Comparison of ENCODE assay signal across 8 cellular contexts in genomic region chr1:150009604-150010387, GRCh38. TPM values are rescaled to one million over a fixed set of nuclear protein-coding genes. Genes with fewer than 3 reads are reported as not detected.
A peak's percentile ranks its signal among the peaks of the same experiment; 100 is the strongest.
DNase-seq lines count a peak whose midpoint lies in the region; ATAC-seq and TF ChIP-seq lines count a peak whose summit lies in the region.

No MANE protein-coding gene starts in this region.

- ATAC-seq in HG02840 (IDR thresholded peaks at IDR 0.05; ENCODE audit: low FRiP score, unreplicated experiment), result peak; percentile 21
- ATAC-seq in GM21529 (IDR thresholded peaks at IDR 0.05; ENCODE audit: unreplicated experiment), result no peak

- H3K4me3 ChIP-seq in epithelial cell of esophagus (ENCODE audit: low read length), result peak overlapping the region; percentile 92
- peak overlapping the region; percentile 66 for H3K4me3 ChIP-seq in mononuclear cell (ENCODE audit: low read length)

- peaks cover 91% of the 10 kb centered on the region for H3K27me3 ChIP-seq in mononuclear cell (ENCODE audit: insufficient read depth, low read length)

- DNase-seq in Daoy (ENCODE audit: low read depth) (peak; percentile 88), NCI-H526 treated with DMSO at 0.1 percent for 48 hours (lab: John Stamatoyannopoulos, UW) (peak; percentile 83), epithelial cell of esophagus (ENCODE audit: low read depth) (peak; percentile 84)
- DNase-seq in activated CD8-positive, alpha-beta memory T cell treated with anti-CD3 and anti-CD28 coated beads, Interleukin-2, amount 50 U/mL, for 1 hour (ENCODE audit: extremely low read depth), result peak; percentile 25
- DNase-seq in stimulated activated CD8-positive, alpha-beta memory T cell treated with anti-CD3 and anti-CD28 coated beads, Interleukin-4, amount 100 ng/mL, for 1 hour (ENCODE audit: low read depth in 2 of 2, low spot score in 1 of 2), result peak; percentile 3 to 11

- no peaks in the 10 kb centered on the region for H3K9me3 ChIP-seq in mononuclear cell (ENCODE audit: low read depth, low read length)

- H3K4me1 ChIP-seq in mononuclear cell (ENCODE audit: insufficient read depth, low read length), result peaks cover 19% of the 10 kb centered on the region

- TF ChIP-seq CTCF in epithelial cell of esophagus (IDR thresholded peaks at IDR 0.05; ENCODE audit: insufficient read depth, low read depth, low read length, missing control alignments), result no peak

RNA-seq across cellular contexts. Expression of gene OTUD7B, which starts 0.7 kb away (rescaled TPM):
- 12.8 and 13.0 TPM in 2 replicates for total RNA-seq in Daoy (2014; rRNA removed; shearing (Covaris generic))
- total RNA-seq in mononuclear cell, result 1.5 TPM

RNA-seq across cellular contexts. Expression of gene VPS45, which starts 57.8 kb away (rescaled TPM):
- total RNA-seq in Daoy (2014; rRNA removed; shearing (Covaris generic)), result 48.5 and 53.0 TPM in 2 replicates
- total RNA-seq in mononuclear cell, result 11.5 TPM

Comparison
In these comparisons a context has a peak if more than half of its experiments do, and no peak if none do; other contexts are left out.
1. DNase-seq: peak in every context shown above with its lines; median percentile 88 in Daoy; 84 in epithelial cell of esophagus; 83 in NCI-H526 treated with DMSO at 0.1 percent for 48 hours; 25 in activated CD8-positive, alpha-beta memory T cell treated with anti-CD3 and anti-CD28 coated beads, Interleukin-2, amount 50 U/mL, for 1 hour; 7 in stimulated activated CD8-positive, alpha-beta memory T cell treated with anti-CD3 and anti-CD28 coated beads, Interleukin-4, amount 100 ng/mL, for 1 hour.